Comparison of ENCODE assay signal across 17 cellular contexts in the genomic region with DNA sequence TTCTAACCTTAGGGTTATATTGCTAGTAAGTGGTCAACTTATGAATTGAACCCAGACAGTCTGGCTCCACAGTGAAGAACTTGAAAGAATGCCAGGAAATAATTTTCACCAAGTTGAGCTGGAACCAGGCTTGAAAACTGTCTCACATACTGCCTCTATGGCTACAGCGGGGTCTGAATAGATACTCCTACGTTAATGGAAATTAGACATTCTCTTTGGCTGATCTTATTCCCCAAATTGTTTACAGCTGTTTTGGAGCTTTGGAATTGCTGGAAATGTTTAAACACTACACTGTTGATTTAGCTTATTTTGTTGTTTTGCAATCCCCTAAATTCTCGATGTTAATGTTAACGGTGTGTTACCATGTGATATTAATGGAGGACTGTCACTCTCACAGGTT.
DNase-seq lines count a peak whose midpoint lies in the region; ATAC-seq and TF ChIP-seq lines count a peak whose summit lies in the region.
"Had no signal": no experiment of that assay in that cellular context is flagged by ENCODE, and none has a peak within 500 bp of the region (broad histone marks: within the 10 kb centered on the region; RNA-seq: fewer than 3 reads in every experiment).

No MANE protein-coding gene starts in this region.

- H3K4ac ChIP-seq in H9 (ENCODE audit: low read depth, low read length) = no peak overlapping the region

- H4K20me1 ChIP-seq in SK-N-SH (ENCODE audit: insufficient read depth) (no peaks in the 10 kb centered on the region), GM23248 (ENCODE audit: insufficient read depth) (no peaks in the 10 kb centered on the region), H9 (ENCODE audit: control insufficient read depth, insufficient read depth, insufficient read length) (no peaks in the 10 kb centered on the region)

- peaks cover 4 to 9% (median 4%) of the 10 kb centered on the region in 3 experiments; a peak in 4 of 7 replicates for H3K36me3 Mint-ChIP-seq in H9 (ENCODE audit: insufficient read depth in 1 of 3, low read depth in 3 of 3)
- H3K36me3 Mint-ChIP-seq: CD4-positive, CD25-positive, alpha-beta regulatory T cell had no signal

- DNase-seq in SK-N-SH (no peak), GM23248 (peak; percentile 63), fibroblast of gingiva (ENCODE audit: low read depth) (peak; percentile 81), spleen (no peak), H9 (no peak), cortex of kidney (lab: John Stamatoyannopoulos, UW) (no peak)
- DNase-seq: AML-193; CD4-positive, CD25-positive, alpha-beta regulatory T cell; KBM-7; NCI-H1092; NCI-H187 treated with DMSO at 0.1 percent for 48 hours; NCI-H2171; NCI-H82; Peyer's patch; SHP77 treated with DMSO at 0.1 percent for 48 hours had no signal

- H3K36me3 ChIP-seq in SK-N-SH (replicated peaks in 1 of 2; ENCODE audit: control insufficient read depth in 1 of 2, insufficient read depth in 2 of 2, low read length in 1 of 2) (no peaks in the 10 kb centered on the region), GM23248 (ENCODE audit: low read depth) (no peaks in the 10 kb centered on the region), spleen (no peaks in the 10 kb centered on the region)
- H3K36me3 ChIP-seq: Peyer's patch had no signal

- no peak overlapping the region for H2AK5ac ChIP-seq in H9 (ENCODE audit: insufficient read length, low read length)

- no peak overlapping the region for H2BK20ac ChIP-seq in H9 (ENCODE audit: low read depth, low read length, poor library complexity, severe bottlenecking)

- TF ChIP-seq EP300 in SK-N-SH (IDR thresholded peaks at IDR 0.05; ENCODE audit: borderline replicate concordance in 1 of 2, low read depth in 1 of 2, low read length in 1 of 2) = no peak

- H3K18ac ChIP-seq in H9 (ENCODE audit: insufficient read length, low read depth, low read length) = no peak overlapping the region

- in situ Hi-C loops in GM23248 (cut with MboI) = no loop called here

- H3F3A ChIP-seq in SK-N-SH (replicated peaks; ENCODE audit: insufficient read depth) = peaks cover 3% of the 10 kb centered on the region
- H3F3A ChIP-seq in GM23248 (ENCODE audit: insufficient read depth) = peaks cover 24% of the 10 kb centered on the region

- 89% methylated on average over 4 of the region's 4 CpGs for WGBS in SK-N-SH (ENCODE audit: low lambda C conversion rate)
- WGBS in GM23248 (ENCODE audit: low coverage in 1 of 2, low lambda C conversion rate in 2 of 2, missing lambda C conversion rate in 2 of 2), 2 experiments = 4% methylated on average over 4 of the region's 4 CpGs
- WGBS in spleen, 5 donors = 34 to 77% (median 46%) methylated on average over 4 of the region's 4 CpGs
- no CpG with 5 or more reads among the region's 4 CpGs for WGBS in H9 (ENCODE audit: extremely low coverage, insufficient read length, low lambda C conversion rate)

- POLR2A ChIA-PET in SK-N-SH (lab: Yijun Ruan, JAX) = no interaction called here

- no peak overlapping the region for H2BK12ac ChIP-seq in H9 (ENCODE audit: insufficient read length, low read depth, low read length)

- H3K27ac Mint-ChIP-seq in H9 = no peak overlapping the region
- H3K27ac Mint-ChIP-seq: CD4-positive, CD25-positive, alpha-beta regulatory T cell had no signal

- TF ChIP-seq CTCF in SK-N-SH (IDR thresholded peaks at IDR 0.05) = no peak
- no peak for TF ChIP-seq CTCF in spleen (IDR thresholded peaks at IDR 0.05 in 8 of 11, conservative IDR thresholded peaks at IDR 0.05 in 3 of 11)
- TF ChIP-seq CTCF in H9 (conservative IDR thresholded peaks at IDR 0.05) = no peak

- H3K79me1 ChIP-seq in H9 (ENCODE audit: insufficient read depth, low read depth, low read length, poor library complexity, severe bottlenecking) = no peaks in the 10 kb centered on the region

- no peak overlapping the region for H2BK120ac ChIP-seq in H9 (ENCODE audit: low read depth, low read length, poor library complexity, severe bottlenecking)

- H2BK5ac ChIP-seq in H9 (ENCODE audit: insufficient read length, low read length) = no peak overlapping the region

- H3K79me2 ChIP-seq in SK-N-SH (ENCODE audit: insufficient read depth) = peaks cover 16% of the 10 kb centered on the region; the same call in 1 of the 2 replicates
- peaks cover 52% of the 10 kb centered on the region for H3K79me2 ChIP-seq in GM23248 (ENCODE audit: insufficient read depth)
- H3K79me2 ChIP-seq in H9 (ENCODE audit: insufficient read depth, low read length) = no peaks in the 10 kb centered on the region

- H3K23ac ChIP-seq in H9 (ENCODE audit: insufficient read length, low read depth, low read length) = no peak overlapping the region

- H4K8ac ChIP-seq in H9 (replicated peaks; ENCODE audit: insufficient read length, low read depth, low read length) = no peak overlapping the region

- no peak overlapping the region for H3T11ph ChIP-seq in H9 (ENCODE audit: low read length)

- no peak overlapping the region for H3K9ac ChIP-seq in SK-N-SH
- H3K9ac ChIP-seq in GM23248 = no peak overlapping the region
- H3K9ac ChIP-seq in H9 (ENCODE audit: extremely low read depth, insufficient read length, low read length) = no peak overlapping the region

- H3K4me2 ChIP-seq in SK-N-SH (no peak overlapping the region), GM23248 (ENCODE audit: unreplicated experiment) (peak overlapping the region; percentile 60), H9 (ENCODE audit: insufficient read depth, insufficient read length, low read length) (no peak overlapping the region)

- no peaks in the 10 kb centered on the region for H3K27me3 Mint-ChIP-seq in H9 (ENCODE audit: low read depth)
- H3K27me3 Mint-ChIP-seq: CD4-positive, CD25-positive, alpha-beta regulatory T cell had no signal

- no peak overlapping the region for H4K91ac ChIP-seq in H9 (ENCODE audit: insufficient read length, low read depth, low read length)

- TF ChIP-seq POLR2A in spleen (IDR thresholded peaks at IDR 0.05) = no peak

- H3K4me3 ChIP-seq in SK-N-SH (ENCODE audit: low read depth in 2 of 2, low read length in 1 of 2) (no peak overlapping the region), GM23248 (no peak overlapping the region), spleen (no peak overlapping the region)
- H3K4me3 ChIP-seq: Peyer's patch had no signal

- TF ChIP-seq RAD21 in SK-N-SH (IDR thresholded peaks at IDR 0.05; ENCODE audit: low read length) = no peak

- H2BK15ac ChIP-seq in H9 (ENCODE audit: low read depth, low read length) = no peak overlapping the region

- no peaks in the 10 kb centered on the region for H3K9me3 ChIP-seq in SK-N-SH
- H3K9me3 ChIP-seq in GM23248 (ENCODE audit: low read depth) = no peaks in the 10 kb centered on the region
- peaks cover 0 to 6% (median 0%) of the 10 kb centered on the region in 8 donors for H3K9me3 ChIP-seq in spleen
- no peaks in the 10 kb centered on the region for H3K9me3 ChIP-seq in H9 (ENCODE audit: control insufficient read depth, low read depth, low read length)
- H3K9me3 ChIP-seq: Peyer's patch had no signal

- H3K56ac ChIP-seq in H9 (ENCODE audit: insufficient read length, low read depth, low read length) = no peak overlapping the region

- H3K4me1 Mint-ChIP-seq in H9 = peaks cover 30 to 33% of the 10 kb centered on the region in 2 experiments
- H3K4me1 Mint-ChIP-seq: CD4-positive, CD25-positive, alpha-beta regulatory T cell had no signal

- H3K27ac ChIP-seq in SK-N-SH (ENCODE audit: low read depth in 2 of 2, low read length in 1 of 2) (no peak overlapping the region), GM23248 (peak overlapping the region; percentile 73), spleen (peak overlapping the region in 5 of 8 donors; percentile 0 to 17 (median 14)), H9 (ENCODE audit: insufficient read length, low read depth, low read length) (no peak overlapping the region)
- H3K27ac ChIP-seq: Peyer's patch had no signal

- H2AFZ ChIP-seq in SK-N-SH (ENCODE audit: low read depth) (no peak overlapping the region), GM23248 (no peak overlapping the region), H9 (ENCODE audit: low read length) (no peak overlapping the region)

- no peaks in the 10 kb centered on the region; a peak in 1 of 4 replicates for H3K4me1 ChIP-seq in SK-N-SH (ENCODE audit: control insufficient read depth in 1 of 2, insufficient read depth in 2 of 2, low read depth in 1 of 2, low read length in 1 of 2)
- peaks cover 32% of the 10 kb centered on the region for H3K4me1 ChIP-seq in GM23248 (ENCODE audit: insufficient read depth)
- peaks cover 0 to 10% (median 0%) of the 10 kb centered on the region in 6 donors for H3K4me1 ChIP-seq in spleen
- peaks cover 12% of the 10 kb centered on the region; the same call in 1 of the 2 replicates for H3K4me1 ChIP-seq in H9 (ENCODE audit: insufficient read depth, low read length)
- H3K4me1 ChIP-seq: Peyer's patch had no signal

- CTCF ChIA-PET in SK-N-SH (lab: Yijun Ruan, JAX) = interaction anchor here (0.7 to 1.0 kb wide), 2 partner anchors 16 to 36 kb away, joined by 3 to 4 read pairs; no protein-coding TSS in a partner anchor

- ATAC-seq in SK-N-SH treated with all-trans-retinoic acid at 6 μM for 48 hours = peak; percentile 52
- no peak for ATAC-seq in esophagus mucosa

- H3K23me2 ChIP-seq in H9 (ENCODE audit: insufficient read length, low read depth, low read length, poor library complexity, severe bottlenecking) = no peaks in the 10 kb centered on the region

- no peak overlapping the region for H3K14ac ChIP-seq in H9 (ENCODE audit: insufficient read depth, low read length)

- H3K4me3 Mint-ChIP-seq in H9 = no peak overlapping the region
- H3K4me3 Mint-ChIP-seq: CD4-positive, CD25-positive, alpha-beta regulatory T cell had no signal

- peaks cover 3 to 5% of the 10 kb centered on the region in 2 experiments; a peak in 3 of 5 replicates for H3K9me3 Mint-ChIP-seq in H9

- no peaks in the 10 kb centered on the region for H3K9me2 ChIP-seq in SK-N-SH
- no peaks in the 10 kb centered on the region for H3K9me2 ChIP-seq in GM23248 (ENCODE audit: insufficient read depth)

- H3K27me3 ChIP-seq in SK-N-SH (ENCODE audit: insufficient read depth) (no peaks in the 10 kb centered on the region), GM23248 (replicated peaks; ENCODE audit: insufficient read depth) (no peaks in the 10 kb centered on the region), spleen (replicated peaks in 1 of 7) (no peaks in the 10 kb centered on the region), H9 (ENCODE audit: insufficient read depth, low read length) (no peaks in the 10 kb centered on the region)
- H3K27me3 ChIP-seq: Peyer's patch had no signal

- H4K5ac ChIP-seq in H9 (ENCODE audit: insufficient read length, low read depth, low read length) = no peak overlapping the region

- intact Hi-C loops in spleen (cut with DNase I; ENCODE audit: low total_unique reads) = no loop called here

TF ChIP-seq in SK-N-SH treated with all-trans-retinoic acid at 6 μM for 48 hours, 23 proteins besides CTCF, POLR2A, EP300 and RAD21 (continues in another document):
- no peak for TF ChIP-seq TOX (CRISPR knock-in tag; IDR thresholded peaks at IDR 0.05; ENCODE audit: borderline replicate concordance)
- TF ChIP-seq ZNF8 (CRISPR knock-in tag; IDR thresholded peaks at IDR 0.05) = no peak

TF ChIP-seq in SK-N-SH, 30 proteins besides CTCF, POLR2A, EP300 and RAD21 (continues in another document):
- TF ChIP-seq RXRA (IDR thresholded peaks at IDR 0.05; ENCODE audit: borderline replicate concordance, low read depth) (no peak), EZH2phosphoT487 (IDR thresholded peaks at IDR 0.05; ENCODE audit: borderline replicate concordance, low read depth) (no peak), RFX5 (IDR thresholded peaks at IDR 0.05; ENCODE audit: low read length) (no peak), TCF12 (IDR thresholded peaks at IDR 0.05) (no peak)

Comparison
In these comparisons a context has a peak if more than half of its experiments do, and no peak if none do; other contexts are left out.
1. DNase-seq: peak in GM23248 (single experiment) and fibroblast of gingiva (single experiment); none in SK-N-SH (single experiment), spleen (single experiment), H9 (single experiment) and cortex of kidney (single experiment).
2. H3K27ac ChIP-seq: peak in GM23248 (single experiment) and spleen (5 of 8); none in SK-N-SH (0 of 2) and H9 (single experiment).